1 cellular context compared by ENCODE assay signal in the genomic region with DNA sequence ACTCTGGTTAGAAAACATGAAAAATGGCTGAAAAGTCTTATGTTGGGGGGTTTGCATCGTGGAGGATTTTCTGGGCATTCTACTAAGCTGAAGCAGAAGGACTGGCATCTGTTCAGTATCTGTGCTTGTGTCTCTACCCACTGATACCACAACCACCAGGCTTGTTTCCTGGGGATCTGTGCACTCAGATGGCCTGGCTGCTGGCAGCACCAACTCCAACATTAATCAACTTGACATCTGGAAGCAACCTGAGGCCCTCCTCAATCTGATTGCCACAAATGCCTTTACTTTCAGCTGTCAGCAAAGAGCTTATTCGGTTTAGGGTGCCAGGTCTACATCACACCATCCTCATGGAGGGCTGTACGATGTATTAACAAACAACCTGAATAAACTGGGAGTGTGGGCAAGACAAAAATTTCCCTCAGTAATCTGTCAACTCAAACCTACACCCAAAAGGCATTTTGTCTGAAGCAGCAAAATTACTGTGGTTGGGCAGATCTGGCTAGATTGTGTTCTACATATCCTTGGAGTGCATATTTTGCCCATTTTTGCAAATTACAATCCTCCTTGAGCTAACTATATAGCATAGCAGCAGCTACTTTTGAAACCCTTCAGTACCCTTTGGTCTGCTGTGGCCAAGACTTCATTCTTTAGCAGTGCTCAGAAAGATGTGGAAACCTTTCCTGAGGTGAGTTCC.
TF ChIP-seq lines count a peak whose summit lies in the region.

No MANE protein-coding gene starts in this region.

TF ChIP-seq in IMR-90, 13 proteins besides CTCF, POLR2A, EP300 and RAD21:
- no peak for TF ChIP-seq FOS (IDR thresholded peaks at IDR 0.05; ENCODE audit: low read depth, low read length)
- peak; percentile 37 for TF ChIP-seq MAFK (IDR thresholded peaks at IDR 0.05; ENCODE audit: low read depth, low read length)
